Comparison of ENCODE assay signal across 9 cellular contexts in the genomic region with DNA sequence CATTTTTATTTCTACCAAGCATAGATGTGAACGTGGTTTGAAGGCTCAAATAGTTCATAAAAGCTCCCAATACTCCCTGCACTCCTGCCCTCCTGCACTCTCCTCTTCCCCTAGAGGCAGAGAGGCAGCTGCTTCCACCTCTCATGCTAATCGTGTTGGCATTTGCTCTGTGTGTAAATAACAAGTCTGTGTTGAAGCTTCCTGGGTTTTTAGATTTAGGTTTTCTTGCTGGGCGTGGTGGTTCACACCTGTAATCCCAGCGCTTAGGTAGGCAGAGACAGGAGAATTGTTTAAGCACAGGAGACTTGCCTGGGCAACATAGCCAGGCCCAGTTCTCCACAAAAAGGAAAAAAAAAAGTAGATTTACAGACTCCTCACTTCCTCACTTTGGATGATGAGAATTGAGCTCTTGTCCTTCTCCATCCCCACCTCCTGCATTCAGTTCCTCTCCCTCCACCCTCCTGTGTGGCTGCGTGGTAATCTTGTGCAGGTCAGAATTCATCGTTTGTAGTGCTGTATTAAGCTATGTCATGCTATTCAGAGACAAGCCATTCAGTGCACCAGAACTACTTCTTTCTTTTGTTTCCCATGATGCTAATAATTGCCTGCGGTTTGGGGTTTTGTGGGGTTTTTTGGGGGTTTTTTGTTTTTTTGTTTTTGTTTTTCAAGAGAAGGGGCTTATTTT. TPM values are rescaled to one million over a fixed set of nuclear protein-coding genes. Genes with fewer than 3 reads are reported as not detected.
DNase-seq lines count a peak whose midpoint lies in the region; ATAC-seq and TF ChIP-seq lines count a peak whose summit lies in the region.
"Had no signal": no experiment of that assay in that cellular context is flagged by ENCODE, and none has a peak within 500 bp of the region (broad histone marks: within the 10 kb centered on the region; RNA-seq: fewer than 3 reads in every experiment).

No MANE protein-coding gene starts in this region.

- H3K27ac Mint-ChIP-seq in endodermal cell (no peak overlapping the region), HFFc6 (no peak overlapping the region)

- H3K9me3 ChIP-seq in endodermal cell (ENCODE audit: control insufficient read depth, low read length) (no peaks in the 10 kb centered on the region), right cardiac atrium (ENCODE audit: control insufficient read depth, low read length) (no peaks in the 10 kb centered on the region)

- H3K27me3 Mint-ChIP-seq in endodermal cell (ENCODE audit: insufficient read depth) (peaks cover 8% of the 10 kb centered on the region), HFFc6 (ENCODE audit: insufficient read depth) (peaks cover 55% of the 10 kb centered on the region)

- DNase-seq in GM12865 (ENCODE audit: low read depth) = peak; percentile 73
- peak; percentile 62 for DNase-seq in endodermal cell
- no peak for DNase-seq in right cardiac atrium
- no peak for DNase-seq in C1 segment of cervical spinal cord (lab: John Stamatoyannopoulos, UW)
- DNase-seq in stimulated activated naive CD4-positive, alpha-beta T cell treated with Interleukin-2 at 50 U/mL for 16 hours (lab: John Stamatoyannopoulos, UW) = no peak
- no peak for DNase-seq in HFFc6

- intact Hi-C loops in right cardiac atrium (cut with DNase I) = no loop called here

- H3K9me3 Mint-ChIP-seq in endodermal cell (no peaks in the 10 kb centered on the region), HFFc6 (no peaks in the 10 kb centered on the region)

- ATAC-seq in GM19438 (IDR thresholded peaks at IDR 0.05; ENCODE audit: low read depth, unreplicated experiment) = peak; percentile 67
- ATAC-seq in HG03469 (IDR thresholded peaks at IDR 0.05; ENCODE audit: unreplicated experiment) = peak; percentile 84
- no peak for ATAC-seq in right cardiac atrium

- no peak overlapping the region for H3K9ac ChIP-seq in endodermal cell (ENCODE audit: extremely low read depth, low read length, poor library complexity, severe bottlenecking)

- H3K27ac ChIP-seq in endodermal cell (ENCODE audit: low read depth, low read length) (no peak overlapping the region), right cardiac atrium (ENCODE audit: low read length) (no peak overlapping the region)
- H3K27ac ChIP-seq: cardiac muscle cell had no signal

- H3K27me3 ChIP-seq in endodermal cell (ENCODE audit: control insufficient read depth, insufficient read depth, low read length, poor library complexity, severe bottlenecking) (no peaks in the 10 kb centered on the region), right cardiac atrium (ENCODE audit: control insufficient read depth, insufficient read depth) (no peaks in the 10 kb centered on the region)
- H3K27me3 ChIP-seq: cardiac muscle cell had no signal

- H3K4me1 Mint-ChIP-seq in endodermal cell (peaks cover 10% of the 10 kb centered on the region), HFFc6 (ENCODE audit: low read depth) (peaks cover 5% of the 10 kb centered on the region; the same call in 1 of the 2 replicates)

- TF ChIP-seq CTCF in GM12865 (IDR thresholded peaks at IDR 0.05; ENCODE audit: insufficient read depth, low read depth, low read length, missing control alignments) = no peak
- peak; percentile 46 for TF ChIP-seq CTCF in endodermal cell (conservative IDR thresholded peaks at IDR 0.05)
- no peak for TF ChIP-seq CTCF in HFFc6 (IDR thresholded peaks at IDR 0.05)

- no peaks in the 10 kb centered on the region for H3K36me3 ChIP-seq in endodermal cell (ENCODE audit: control insufficient read depth, insufficient read depth, low read length)
- H3K36me3 ChIP-seq: cardiac muscle cell had no signal

- H3K4me1 ChIP-seq in endodermal cell (ENCODE audit: control insufficient read depth, insufficient read depth, low read length) (no peaks in the 10 kb centered on the region), right cardiac atrium (ENCODE audit: control insufficient read depth, insufficient read depth, low read length) (no peaks in the 10 kb centered on the region)

- 37 to 47% methylated on average over 2 to 6 of the region's 7 CpGs for WGBS in endodermal cell (ENCODE audit: insufficient coverage in 1 of 2, insufficient read length in 1 of 2), 2 experiments
- WGBS in right cardiac atrium = 48% methylated on average over 7 of the region's 7 CpGs

- H3K4me3 Mint-ChIP-seq in endodermal cell = no peak overlapping the region
- no peak overlapping the region for H3K4me3 Mint-ChIP-seq in HFFc6

- no peak overlapping the region for H3K4me3 ChIP-seq in GM12865 (ENCODE audit: low read depth, low read length)
- no peak overlapping the region for H3K4me3 ChIP-seq in endodermal cell (ENCODE audit: low read length)
- no peak overlapping the region for H3K4me3 ChIP-seq in right cardiac atrium (ENCODE audit: low read length)
- H3K4me3 ChIP-seq: cardiac muscle cell had no signal

- H3K36me3 Mint-ChIP-seq in endodermal cell (ENCODE audit: low read depth) (no peaks in the 10 kb centered on the region), HFFc6 (ENCODE audit: low read depth) (no peaks in the 10 kb centered on the region)

RNA-seq across cellular contexts. Expression of gene MAL, which starts 37.4 kb away (rescaled TPM):
- total RNA-seq in endodermal cell = not detected
- 10.1 TPM for polyA plus RNA-seq in endodermal cell (2013, experiment 1 of 2)
- polyA plus RNA-seq in endodermal cell (2013, experiment 2 of 2) = 9.4 TPM
- 10 to 100 TPM in 1 of 4 donors, 1 to 10 TPM in 3; 4.5 to 15.5 (median 9.2) TPM for total RNA-seq in right cardiac atrium
- 14.6 TPM for polyA plus RNA-seq in right cardiac atrium
- not detected for total RNA-seq in HFFc6 (2021; fragmentation: NEBNext Ultra II Directional; extraction: Animal tissue kit (Norgen Biotek cat#: 25700))
- total RNA-seq: cardiac muscle cell had no signal
- polyA plus RNA-seq: cardiac muscle cell had no signal

RNA-seq across cellular contexts. Expression of gene MRPS5, which starts 58.8 kb away (rescaled TPM):
- 10 to 100 TPM; 57.9 to 59.0 TPM for total RNA-seq in endodermal cell
- polyA plus RNA-seq in endodermal cell (2013, experiment 1 of 2) = 72.0 TPM
- polyA plus RNA-seq in endodermal cell (2013, experiment 2 of 2) = 61.4 TPM
- 10 to 100 TPM; 50.3 to 65.6 (median 57.2) TPM for total RNA-seq in right cardiac atrium
- polyA plus RNA-seq in right cardiac atrium = 76.9 TPM
- total RNA-seq in HFFc6 (2021; fragmentation: NEBNext Ultra II Directional; extraction: Animal tissue kit (Norgen Biotek cat#: 25700)) = 10 to 100 TPM; 39.8 to 46.0 (median 41.3) TPM

Comparison
In these comparisons a context has a peak if more than half of its experiments do, and no peak if none do; other contexts are left out.
1. DNase-seq: peak in GM12865 (single experiment) and endodermal cell (single experiment); none in right cardiac atrium (0 of 3), C1 segment of cervical spinal cord (0 of 14), stimulated activated naive CD4-positive, alpha-beta T cell treated with Interleukin-2 at 50 U/mL for 16 hours (single experiment) and HFFc6 (single experiment).
2. ATAC-seq: peak in GM19438 (single experiment) and HG03469 (single experiment); none in right cardiac atrium (0 of 2).
3. RNA of gene MAL, which starts 37.4 kb away (total RNA-seq): 4.5 to 15.5 TPM in right cardiac atrium; not detected in endodermal cell and not detected in HFFc6; every median in the first group is over 4 times any median in the second.